ENCODE assay signal across 19 cellular contexts in genomic region chr9:33404782-33405362, GRCh38. TPM values are rescaled to one million over a fixed set of nuclear protein-coding genes. Genes with fewer than 3 reads are reported as not detected.
DNase-seq lines count a peak whose midpoint lies in the region; ATAC-seq and TF ChIP-seq lines count a peak whose summit lies in the region.
"Had no signal": no experiment of that assay in that cellular context is flagged by ENCODE, and none has a peak within 500 bp of the region (broad histone marks: within the 10 kb centered on the region; RNA-seq: fewer than 3 reads in every experiment).

No MANE protein-coding gene starts in this region.

- H3K27ac Mint-ChIP-seq in endodermal cell (peak overlapping the region; percentile 23), neural crest cell (ENCODE audit: unreplicated experiment) (peak overlapping the region; percentile 95)

- POLR2A ChIA-PET in IMR-90 (lab: Charles Lee; ENCODE audit: unreplicated experiment) = no interaction called here

- in situ Hi-C loops in IMR-90 (cut with MboI; ENCODE audit: low sequenced_read_pairs) = loop anchor here (25.0 kb wide), 1 partner anchor 307 kb away; no protein-coding TSS in a partner anchor

- no peaks in the 10 kb centered on the region for H3K4me1 ChIP-seq in IMR-90 (ENCODE audit: control insufficient read depth, insufficient read depth, low read length)
- H3K4me1 ChIP-seq in endodermal cell (ENCODE audit: control insufficient read depth, insufficient read depth, low read length) = no peaks in the 10 kb centered on the region
- H3K4me1 ChIP-seq: Peyer's patch had no signal

- CTCF ChIA-PET in IMR-90 (lab: Yijun Ruan, JAX) = interaction anchor here (0.7 to 1.0 kb wide), 2 partner anchors 10 to 48 kb away, joined by 3 read pairs; no protein-coding TSS in a partner anchor

- H3K27ac ChIP-seq in IMR-90 (ENCODE audit: insufficient read depth, low read length) = no peak overlapping the region
- no peak overlapping the region for H3K27ac ChIP-seq in endodermal cell (ENCODE audit: low read depth, low read length)
- H3K27ac ChIP-seq: hepatocyte, Peyer's patch had no signal

- no peak overlapping the region for H2BK15ac ChIP-seq in IMR-90 (ENCODE audit: low read depth, low read length)

- peak overlapping the region; percentile 55 for H2AK9ac ChIP-seq in IMR-90 (replicated peaks; ENCODE audit: low read depth, low read length, poor library complexity)

- H3K9ac ChIP-seq in IMR-90 (ENCODE audit: low read depth, low read length) (no peak overlapping the region), endodermal cell (ENCODE audit: extremely low read depth, low read length, poor library complexity, severe bottlenecking) (no peak overlapping the region)

- no peak overlapping the region for H3K18ac ChIP-seq in IMR-90 (ENCODE audit: low read depth, low read length)

- H2BK120ac ChIP-seq in IMR-90 (ENCODE audit: low read depth, low read length) = no peak overlapping the region

- no peaks in the 10 kb centered on the region for H3K79me1 ChIP-seq in IMR-90 (ENCODE audit: low read depth in 1 of 2, low read length in 2 of 2)

- peak; percentile 27; the same call in 1 of the 2 replicates for ATAC-seq in IMR-90 (ENCODE audit: low read depth)
- no peak for ATAC-seq in GM21360 (IDR thresholded peaks at IDR 0.05; ENCODE audit: unreplicated experiment)
- no peak for ATAC-seq in GM18511 (IDR thresholded peaks at IDR 0.05; ENCODE audit: unreplicated experiment)

- H3K27me3 Mint-ChIP-seq in endodermal cell (ENCODE audit: insufficient read depth) = peaks cover 1% of the 10 kb centered on the region
- H3K27me3 Mint-ChIP-seq in neural crest cell (ENCODE audit: low read depth) = no peaks in the 10 kb centered on the region

- BruUV-seq in IMR-90 (replicated peaks; lab: Mats Ljungman, UMichigan) = no TSS peak

- H2AFZ ChIP-seq in IMR-90 (replicated peaks; ENCODE audit: low read length, poor library complexity) = no peak overlapping the region
- H2AFZ ChIP-seq: hepatocyte had no signal

- no peaks in the 10 kb centered on the region for H3K9me1 ChIP-seq in IMR-90 (ENCODE audit: insufficient read depth, low read length)

- H2BK5ac ChIP-seq in IMR-90 (ENCODE audit: low read depth, low read length, poor library complexity, severe bottlenecking) = no peak overlapping the region

- H3K4me3 ChIP-seq in IMR-90 (ENCODE audit: insufficient read depth, low read depth, low read length) = no peak overlapping the region
- H3K4me3 ChIP-seq in endodermal cell (ENCODE audit: low read length) = no peak overlapping the region
- H3K4me3 ChIP-seq: hepatocyte, Peyer's patch, skin epidermis had no signal

- no peak overlapping the region for H4K5ac ChIP-seq in IMR-90 (ENCODE audit: low read depth, low read length)

- no peaks in the 10 kb centered on the region for H3K36me3 Mint-ChIP-seq in endodermal cell (ENCODE audit: low read depth)
- H3K36me3 Mint-ChIP-seq in neural crest cell (ENCODE audit: low read depth) = no peaks in the 10 kb centered on the region
- H3K36me3 Mint-ChIP-seq: activated naive CD8-positive, alpha-beta T cell treated with anti-CD3 and anti-CD28 coated beads, Interleukin-2, amount 10 ng/mL, durations not matched to agents 7 days and 5 days had no signal

- H3K4ac ChIP-seq in IMR-90 (ENCODE audit: low read depth, low read length) = no peak overlapping the region

- no peak overlapping the region for H3K56ac ChIP-seq in IMR-90 (ENCODE audit: extremely low read depth, insufficient read depth, low read length)

- H2BK20ac ChIP-seq in IMR-90 (ENCODE audit: low read depth, low read length) = no peak overlapping the region

- intact Hi-C loops in IMR-90 (cut with micrococcal nuclease) = loop anchor here (5.0 to 10.0 kb wide), 3 partner anchors 47 to 320 kb away; no protein-coding TSS in a partner anchor

- no peak overlapping the region for H4K8ac ChIP-seq in IMR-90 (ENCODE audit: low read depth in 2 of 2, low read length in 2 of 2)

- WGBS in IMR-90 (ENCODE audit: extremely low coverage in 2 of 2, insufficient read length in 1 of 2), 2 experiments = 67% methylated on average over 1 of the region's 4 CpGs; no CpG with 5 or more reads in 1 of the 2 experiments
- WGBS in endodermal cell (ENCODE audit: insufficient coverage in 1 of 2, insufficient read length in 1 of 2), 2 experiments = 92 to 100% methylated on average over 3 to 4 of the region's 4 CpGs

- no peak overlapping the region for H3K4me2 ChIP-seq in IMR-90 (ENCODE audit: low read depth, low read length)
- H3K4me2 ChIP-seq: hepatocyte had no signal

- no peak for TF ChIP-seq CTCF in IMR-90 (conservative IDR thresholded peaks at IDR 0.05; ENCODE audit: low read depth, low read length)
- no peak for TF ChIP-seq CTCF in endodermal cell (conservative IDR thresholded peaks at IDR 0.05)
- no peak for TF ChIP-seq CTCF in neural crest cell (conservative IDR thresholded peaks at IDR 0.05)

- no peak overlapping the region for H4K91ac ChIP-seq in IMR-90 (ENCODE audit: insufficient read depth, low read depth, low read length)

- H4K20me1 ChIP-seq in IMR-90 (ENCODE audit: insufficient read depth, low read length) = no peaks in the 10 kb centered on the region

- H3K4me1 Mint-ChIP-seq in endodermal cell (peaks cover 14% of the 10 kb centered on the region), neural crest cell (peaks cover 28% of the 10 kb centered on the region)
- H3K4me1 Mint-ChIP-seq: activated naive CD8-positive, alpha-beta T cell treated with anti-CD3 and anti-CD28 coated beads, Interleukin-2, amount 10 ng/mL, durations not matched to agents 7 days and 5 days had no signal

- H3K36me3 ChIP-seq in IMR-90 (ENCODE audit: control insufficient read depth, insufficient read depth, low read length) (no peaks in the 10 kb centered on the region), endodermal cell (ENCODE audit: control insufficient read depth, insufficient read depth, low read length) (no peaks in the 10 kb centered on the region)
- H3K36me3 ChIP-seq: Peyer's patch had no signal

- no peak overlapping the region for H3K14ac ChIP-seq in IMR-90 (replicated peaks; ENCODE audit: low read depth, low read length)

- DNase-seq in AG20443 (ENCODE audit: low spot score) (peak; percentile 49), IMR-90 (no peak), endodermal cell (no peak), neural crest cell (ENCODE audit: low read depth, low spot score) (no peak), NCI-H524 treated with DMSO at 0.1 percent for 48 hours (lab: John Stamatoyannopoulos, UW) (no peak), NCI-H446 treated with DMSO at 0.1 percent for 48 hours (lab: John Stamatoyannopoulos, UW) (no peak)
- DNase-seq: activated CD4-positive, alpha-beta T cell treated with anti-CD3 and anti-CD28 coated beads for 1 hour; activated CD8-positive, alpha-beta memory T cell treated with anti-CD3 and anti-CD28 coated beads, Interleukin-2, amount 50 U/mL, for 48 hours; activated naive CD8-positive, alpha-beta T cell treated with anti-CD3 and anti-CD28 coated beads, Interleukin-2, amount 10 ng/mL, durations not matched to agents 7 days and 5 days; AML-193; DMS53; KG1; NCI-H1105; Peyer's patch; T-helper 1 cell had no signal

- no peak overlapping the region for H3K4me3 Mint-ChIP-seq in endodermal cell
- peak overlapping the region; percentile 28 for H3K4me3 Mint-ChIP-seq in neural crest cell
- H3K4me3 Mint-ChIP-seq: activated naive CD8-positive, alpha-beta T cell treated with anti-CD3 and anti-CD28 coated beads, Interleukin-2, amount 10 ng/mL, durations not matched to agents 7 days and 5 days had no signal

- TF ChIP-seq POLR2A in IMR-90 (IDR thresholded peaks at IDR 0.05; ENCODE audit: low read depth, low read length) = no peak

- dilution Hi-C loops in IMR-90 (cut with HindIII; ENCODE audit: low sequenced_read_pairs, unreplicated experiment) = no loop called here

- H3K27me3 ChIP-seq in IMR-90 (ENCODE audit: control insufficient read depth, insufficient read depth, low read length) = peaks cover 3% of the 10 kb centered on the region; the same call in 1 of the 2 replicates
- no peaks in the 10 kb centered on the region for H3K27me3 ChIP-seq in endodermal cell (ENCODE audit: control insufficient read depth, insufficient read depth, low read length, poor library complexity, severe bottlenecking)
- H3K27me3 ChIP-seq: hepatocyte, Peyer's patch had no signal

- H3K9me3 Mint-ChIP-seq in endodermal cell (no peaks in the 10 kb centered on the region), neural crest cell (no peaks in the 10 kb centered on the region)
- H3K9me3 Mint-ChIP-seq: activated naive CD8-positive, alpha-beta T cell treated with anti-CD3 and anti-CD28 coated beads, Interleukin-2, amount 10 ng/mL, durations not matched to agents 7 days and 5 days had no signal

- no peak for TF ChIP-seq RAD21 in IMR-90 (IDR thresholded peaks at IDR 0.05; ENCODE audit: low read length)

- H2AK5ac ChIP-seq in IMR-90 (ENCODE audit: low read depth, low read length) = no peak overlapping the region

- no peak overlapping the region for H3K23ac ChIP-seq in IMR-90 (ENCODE audit: low read depth, low read length)

- H3K9me3 ChIP-seq in IMR-90 (ENCODE audit: control insufficient read depth, insufficient read depth, low read length) (no peaks in the 10 kb centered on the region), endodermal cell (ENCODE audit: control insufficient read depth, low read length) (no peaks in the 10 kb centered on the region)
- H3K9me3 ChIP-seq: Peyer's patch had no signal

TF ChIP-seq in IMR-90, 13 proteins besides CTCF, POLR2A, EP300 and RAD21 (continues in another document):
- TF ChIP-seq SMC3 (IDR thresholded peaks at IDR 0.05; ENCODE audit: low read depth, low read length) (no peak), CHD1 (IDR thresholded peaks at IDR 0.05; ENCODE audit: low read depth, low read length) (no peak), CEBPB (IDR thresholded peaks at IDR 0.05; ENCODE audit: low read depth, low read length) (no peak), BHLHE40 (IDR thresholded peaks at IDR 0.05; ENCODE audit: low read depth, low read length) (no peak), RFX5 (IDR thresholded peaks at IDR 0.05; ENCODE audit: low read depth, low read length) (no peak)

RNA-seq across cellular contexts. Expression of gene AQP7, which starts 2.5 kb away (rescaled TPM):
- total RNA-seq in IMR-90 (2012; rRNA removed) (0.28 TPM in 1 of 2 replicates, not detected in the other), endodermal cell (under 1 TPM in 1 of 2 donors, not detected in 1; 0.38 TPM), neural crest cell (0.57 and 0.98 TPM in 2 replicates)
- polyA plus RNA-seq in IMR-90 (2012; rRNA removed) = 0.07 TPM in 1 of 2 replicates, not detected in the other
- 0.05 and 0.20 TPM in 2 replicates for polyA plus RNA-seq in IMR-90 (2012; cell fraction: cytosol; rRNA removed)
- 0.42 and 0.61 TPM in 2 replicates for polyA plus RNA-seq in IMR-90 (2012; cell fraction: nucleus; rRNA removed; ENCODE audit: low replicate concordance)
- polyA plus RNA-seq in endodermal cell (2013, experiment 1 of 2) = not detected
- polyA plus RNA-seq in endodermal cell (2013, experiment 2 of 2) = 0.37 TPM
- total RNA-seq: activated naive CD8-positive, alpha-beta T cell treated with anti-CD3 and anti-CD28 coated beads, Interleukin-2, amount 10 ng/mL, durations not matched to agents 7 days and 5 days had no signal

RNA-seq across cellular contexts. Expression of gene AQP3, which starts 42.5 kb away (rescaled TPM):
- total RNA-seq in IMR-90 (2012; rRNA removed) (3.3 and 3.8 TPM in 2 replicates), endodermal cell (1 to 10 TPM; 2.2 to 2.7 TPM), neural crest cell (1.1 TPM in 2 replicates)
- 10.4 and 12.2 TPM in 2 replicates for polyA plus RNA-seq in IMR-90 (2012; rRNA removed)
- polyA plus RNA-seq in IMR-90 (2012; cell fraction: cytosol; rRNA removed) = 14.4 and 24.3 TPM in 2 replicates
- 9.0 and 17.5 TPM in 2 replicates for polyA plus RNA-seq in IMR-90 (2012; cell fraction: nucleus; rRNA removed; ENCODE audit: low replicate concordance)
- polyA plus RNA-seq in endodermal cell (2013, experiment 1 of 2) = 3.4 TPM
- 2.7 TPM for polyA plus RNA-seq in endodermal cell (2013, experiment 2 of 2)
